Comparison of ENCODE assay signal across 8 cellular contexts in the genomic region with DNA sequence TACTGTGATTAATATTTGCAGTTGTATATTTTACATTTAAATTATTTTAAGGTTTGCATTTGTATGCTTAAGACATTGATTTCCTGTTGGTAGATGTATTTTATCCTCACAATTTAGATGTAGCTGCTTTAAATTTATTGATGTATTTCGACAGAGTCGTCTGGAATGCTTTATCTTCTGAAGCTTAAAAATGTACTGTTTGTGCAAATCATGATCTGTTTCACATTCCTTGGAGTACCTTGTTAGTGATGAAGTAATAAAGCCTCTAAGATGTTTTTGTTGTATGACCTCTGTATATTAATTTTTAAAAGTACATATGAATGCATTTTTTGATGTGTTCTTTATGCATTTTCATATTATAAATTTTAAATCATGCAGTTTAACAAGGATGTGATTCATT. TPM values are rescaled to one million over a fixed set of nuclear protein-coding genes. Genes with fewer than 3 reads are reported as not detected.
DNase-seq lines count a peak whose midpoint lies in the region; ATAC-seq lines count a peak whose summit lies in the region.

No MANE protein-coding gene starts in this region.

- H3K36me3 Mint-ChIP-seq in T-helper 2 cell treated with Interferon-gamma antibody and Interleukin-4, amounts not matched to agents 5 μg/mL and 100 μg/mL, for 36 hours (ENCODE audit: low read depth) = peaks cover 68% of the 10 kb centered on the region
- peaks cover 34 to 76% of the 10 kb centered on the region in 2 donors for H3K36me3 Mint-ChIP-seq in activated naive CD4-positive, alpha-beta T cell treated with anti-CD3 and anti-CD28 coated beads, Interleukin-2, amount 50 U/mL, for 72 hours
- H3K36me3 Mint-ChIP-seq in immature natural killer cell = peaks cover 14 to 23% (median 20%) of the 10 kb centered on the region in 3 donors

- peaks cover 7% of the 10 kb centered on the region for H3K9me3 Mint-ChIP-seq in T-helper 2 cell treated with Interferon-gamma antibody and Interleukin-4, amounts not matched to agents 5 μg/mL and 100 μg/mL, for 36 hours
- H3K9me3 Mint-ChIP-seq in activated naive CD4-positive, alpha-beta T cell treated with anti-CD3 and anti-CD28 coated beads, Interleukin-2, amount 50 U/mL, for 72 hours = peaks cover 7 to 8% of the 10 kb centered on the region in 2 donors
- no peaks in the 10 kb centered on the region for H3K9me3 Mint-ChIP-seq in immature natural killer cell

- no peak for ATAC-seq in activated naive CD4-positive, alpha-beta T cell treated with anti-CD3 and anti-CD28 coated beads, Interleukin-2, amount 50 U/mL, for 72 hours
- ATAC-seq in HG02623 (IDR thresholded peaks at IDR 0.05; ENCODE audit: unreplicated experiment) = no peak

- H3K27ac ChIP-seq in substantia nigra (ENCODE audit: low read depth, low read length, poor library complexity, severe bottlenecking) = peak overlapping the region; percentile 13

- peak overlapping the region; percentile 97 for H3K4me3 Mint-ChIP-seq in T-helper 2 cell treated with Interferon-gamma antibody and Interleukin-4, amounts not matched to agents 5 μg/mL and 100 μg/mL, for 36 hours
- peak overlapping the region; percentile 90 to 100 (median 99) for H3K4me3 Mint-ChIP-seq in immature natural killer cell

- H3K27ac Mint-ChIP-seq in T-helper 2 cell treated with Interferon-gamma antibody and Interleukin-4, amounts not matched to agents 5 μg/mL and 100 μg/mL, for 36 hours = peak overlapping the region; percentile 83
- H3K27ac Mint-ChIP-seq in activated naive CD4-positive, alpha-beta T cell treated with anti-CD3 and anti-CD28 coated beads, Interleukin-2, amount 50 U/mL, for 72 hours = peak overlapping the region; percentile 62 to 100
- peak overlapping the region; percentile 61 to 100 (median 91) for H3K27ac Mint-ChIP-seq in immature natural killer cell

- DNase-seq in T-helper 2 cell treated with Interferon-gamma antibody and Interleukin-4, amounts not matched to agents 5 μg/mL and 100 μg/mL, for 36 hours (ENCODE audit: low spot score) = no peak
- DNase-seq in T-helper 2 cell (no peak), immature natural killer cell (no peak), substantia nigra (lab: John Stamatoyannopoulos, UW) (no peak), DMS153 (lab: John Stamatoyannopoulos, UW) (no peak)
- no peak for DNase-seq in activated naive CD4-positive, alpha-beta T cell treated with anti-CD3 and anti-CD28 coated beads, Interleukin-2, amount 50 U/mL, for 72 hours (ENCODE audit: low spot score in 2 of 2)
- no peak for DNase-seq in stimulated activated CD4-positive, alpha-beta T cell treated with anti-CD3 and anti-CD28 coated beads, Interleukin-4, amount 100 ng/mL, for 24 hours

- H3K27me3 Mint-ChIP-seq in T-helper 2 cell treated with Interferon-gamma antibody and Interleukin-4, amounts not matched to agents 5 μg/mL and 100 μg/mL, for 36 hours (ENCODE audit: low read depth) = no peaks in the 10 kb centered on the region
- peaks cover 14 to 30% (median 27%) of the 10 kb centered on the region in 3 donors for H3K27me3 Mint-ChIP-seq in immature natural killer cell (ENCODE audit: low read depth in 3 of 3)

- peaks cover 50% of the 10 kb centered on the region for H3K4me1 Mint-ChIP-seq in T-helper 2 cell treated with Interferon-gamma antibody and Interleukin-4, amounts not matched to agents 5 μg/mL and 100 μg/mL, for 36 hours (ENCODE audit: low read depth)
- peaks cover 65 to 83% of the 10 kb centered on the region in 2 donors for H3K4me1 Mint-ChIP-seq in immature natural killer cell

RNA-seq across cellular contexts. Expression of a gene that starts 1.9 kb away (rescaled TPM):
- 100 to 1,000 TPM; 187 to 214 TPM for total RNA-seq in activated naive CD4-positive, alpha-beta T cell treated with anti-CD3 and anti-CD28 coated beads, Interleukin-2, amount 50 U/mL, for 72 hours
- 10 to 100 TPM; 24.7 to 77.7 (median 36.9) TPM for polyA plus RNA-seq in immature natural killer cell
